39 cellular contexts compared by ENCODE assay signal in the genomic region with DNA sequence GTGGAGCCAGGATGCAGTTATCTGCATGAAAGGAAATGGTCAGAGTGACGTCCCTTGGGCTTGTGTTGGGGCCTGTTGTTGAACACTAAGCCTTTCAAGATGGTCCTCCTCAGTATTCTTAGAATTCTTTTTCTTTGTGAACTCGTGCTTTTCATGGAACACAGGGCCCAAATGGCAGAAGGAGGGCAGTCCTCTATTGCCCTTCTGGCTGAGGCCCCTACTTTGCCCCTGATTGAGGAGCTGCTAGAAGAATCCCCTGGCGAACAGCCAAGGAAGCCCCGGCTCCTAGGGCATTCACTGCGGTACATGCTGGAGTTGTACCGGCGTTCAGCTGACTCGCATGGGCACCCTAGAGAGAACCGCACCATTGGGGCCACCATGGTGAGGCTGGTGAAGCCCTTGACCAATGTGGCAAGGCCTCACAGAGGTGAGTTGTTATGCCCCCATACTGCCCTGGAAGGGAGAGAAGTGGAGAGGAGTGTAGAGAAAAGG. TPM values are rescaled to one million over a fixed set of nuclear protein-coding genes. Genes with fewer than 3 reads are reported as not detected.
"Had no signal": no experiment of that assay in that cellular context is flagged by ENCODE, and none has a peak within 500 bp of the region (broad histone marks: within the 10 kb centered on the region; RNA-seq: fewer than 3 reads in every experiment).

A gene (plus strand): TSS at position 51 of the 492 bp plus-strand sequence. CDS start 49 bp downstream, at position 100.

- H3K4me3 ChIP-seq: MG63 had no signal

- H3K36me3 ChIP-seq: MG63 had no signal

- H3K9me3 ChIP-seq: MG63 had no signal

- H3K27me3 ChIP-seq: MG63 had no signal

- H3K9ac ChIP-seq: KMS-11 had no signal

- H3K4me2 ChIP-seq: KMS-11 had no signal

- DNase-seq: Karpas-422, Kasumi-1, KG1, MG63, MM.1S, MV-4-11, NCI-H1048, NCI-H1092, NCI-H1092 treated with DMSO at 0.1 percent for 48 hours, NCI-H1105, NCI-H1105 treated with DMSO at 0.1 percent for 48 hours, NCI-H1417, NCI-H1417 treated with DMSO at 0.1 percent for 48 hours, NCI-H1436, NCI-H1436 treated with DMSO at 0.1 percent for 48 hours, NCI-H146, NCI-H1694, NCI-H1694 treated with DMSO at 0.1 percent for 48 hours, NCI-H187, NCI-H187 treated with DMSO at 0.1 percent for 48 hours, NCI-H1930, NCI-H2029, NCI-H2029 treated with DMSO at 0.1 percent for 48 hours, NCI-H2081, NCI-H2081 treated with DMSO at 0.1 percent for 48 hours, NCI-H2107, NCI-H2171, NCI-H2171 treated with DMSO at 0.1 percent for 48 hours, NCI-H2227 treated with DMSO at 0.1 percent for 48 hours, NCI-H226, NCI-H345, NCI-H446, NCI-H446 treated with DMSO at 0.1 percent for 48 hours, NCI-H510A had no signal

- H3K27ac ChIP-seq: KMS-11 had no signal

RNA-seq across cellular contexts. Expression of the gene that starts here (rescaled TPM):
- total RNA-seq: LHCN-M2, M059J, MCF 10A, NCI-H460 had no signal
